In the genomic region with DNA sequence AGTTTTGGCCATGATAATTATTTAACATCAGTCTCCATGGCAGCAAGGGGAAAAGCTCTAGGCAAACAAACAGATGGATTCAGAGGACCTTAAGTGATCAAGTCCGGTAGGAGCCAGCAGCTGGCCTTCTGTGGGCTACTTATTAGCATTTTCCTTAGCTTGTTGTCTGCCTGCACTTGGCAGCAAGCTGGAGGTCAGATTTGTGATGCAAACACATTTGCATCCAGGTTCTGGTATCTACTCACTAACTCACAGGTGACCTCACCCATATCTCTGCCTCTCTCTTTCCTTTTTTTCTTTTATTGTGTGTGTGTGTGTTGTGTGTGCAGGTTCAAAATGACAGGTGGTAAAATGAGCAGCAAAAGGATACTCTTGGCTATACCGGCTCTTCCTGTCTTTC, we compare ENCODE assay signal across 8 cellular contexts. TPM values are rescaled to one million over a fixed set of nuclear protein-coding genes. Genes with fewer than 3 reads are reported as not detected.
DNase-seq lines count a peak whose midpoint lies in the region; ATAC-seq and TF ChIP-seq lines count a peak whose summit lies in the region.
"Had no signal": no experiment of that assay in that cellular context is flagged by ENCODE, and none has a peak within 500 bp of the region (broad histone marks: within the 10 kb centered on the region; RNA-seq: fewer than 3 reads in every experiment).

No MANE protein-coding gene starts in this region.

- no TSS peak for BruUV-seq in IMR-90 (replicated peaks; lab: Mats Ljungman, UMichigan)

- H2BK120ac ChIP-seq in IMR-90 (ENCODE audit: low read depth, low read length), result no peak overlapping the region

- H3K9ac ChIP-seq in IMR-90 (ENCODE audit: low read depth, low read length) (no peak overlapping the region), iPS-20b (ENCODE audit: low read depth, low read length) (peak overlapping the region; percentile 63; the same call in 1 of the 2 replicates)

- H4K8ac ChIP-seq in IMR-90 (ENCODE audit: low read depth in 2 of 2, low read length in 2 of 2), result no peak overlapping the region

- no peak for TF ChIP-seq POLR2A in IMR-90 (IDR thresholded peaks at IDR 0.05; ENCODE audit: low read depth, low read length)

- H3K27ac Mint-ChIP-seq in CD8-positive, alpha-beta T cell, result no peak overlapping the region

- no peak overlapping the region for H2BK5ac ChIP-seq in IMR-90 (ENCODE audit: low read depth, low read length, poor library complexity, severe bottlenecking)

- H3K4me3 ChIP-seq in IMR-90 (ENCODE audit: insufficient read depth, low read depth, low read length), result no peak overlapping the region
- H3K4me3 ChIP-seq in astrocyte of the cerebellum (ENCODE audit: low read depth, low read length), result no peak overlapping the region
- H3K4me3 ChIP-seq in iPS-20b (ENCODE audit: low read length), result peak overlapping the region; percentile 42; the same call in 1 of the 2 replicates
- no peak overlapping the region for H3K4me3 ChIP-seq in tibial artery
- H3K4me3 ChIP-seq in CD8-positive, alpha-beta T cell (ENCODE audit: low read depth, low read length), result no peak overlapping the region

- H2BK20ac ChIP-seq in IMR-90 (ENCODE audit: low read depth, low read length), result no peak overlapping the region

- no peak overlapping the region for H3K56ac ChIP-seq in IMR-90 (ENCODE audit: extremely low read depth, insufficient read depth, low read length)

- H3K27me3 ChIP-seq in IMR-90 (ENCODE audit: control insufficient read depth, insufficient read depth, low read length) (no peaks in the 10 kb centered on the region), iPS-20b (ENCODE audit: insufficient read depth, low read length) (no peaks in the 10 kb centered on the region), tibial artery (no peaks in the 10 kb centered on the region)
- H3K27me3 ChIP-seq in CD8-positive, alpha-beta T cell (ENCODE audit: insufficient read depth, low read length), result no peaks in the 10 kb centered on the region
- H3K27me3 ChIP-seq: dorsolateral prefrontal cortex had no signal

- no peak overlapping the region for H2BK15ac ChIP-seq in IMR-90 (ENCODE audit: low read depth, low read length)

- no peak for TF ChIP-seq CTCF in IMR-90 (conservative IDR thresholded peaks at IDR 0.05; ENCODE audit: low read depth, low read length)
- no peak for TF ChIP-seq CTCF in astrocyte of the cerebellum (IDR thresholded peaks at IDR 0.05; ENCODE audit: low read depth, low read length, missing control alignments)
- TF ChIP-seq CTCF in tibial artery (IDR thresholded peaks at IDR 0.05), result no peak
- no peak for TF ChIP-seq CTCF in CD8-positive, alpha-beta T cell (IDR thresholded peaks at IDR 0.05)

- H4K5ac ChIP-seq in IMR-90 (ENCODE audit: low read depth, low read length), result no peak overlapping the region

- no peak overlapping the region for H4K91ac ChIP-seq in IMR-90 (ENCODE audit: insufficient read depth, low read depth, low read length)

- peaks cover 7% of the 10 kb centered on the region; the same call in 1 of the 2 replicates for H4K20me1 ChIP-seq in IMR-90 (ENCODE audit: insufficient read depth, low read length)

- no peak for TF ChIP-seq RAD21 in IMR-90 (IDR thresholded peaks at IDR 0.05; ENCODE audit: low read length)

- H3K79me1 ChIP-seq in IMR-90 (ENCODE audit: low read depth in 1 of 2, low read length in 2 of 2), result peaks cover 14 to 31% of the 10 kb centered on the region in 2 experiments; a peak in 3 of 4 replicates

- H3K4me1 ChIP-seq in IMR-90 (ENCODE audit: control insufficient read depth, insufficient read depth, low read length) (peaks cover 4% of the 10 kb centered on the region; the same call in 1 of the 2 replicates), iPS-20b (ENCODE audit: insufficient read depth, low read length) (peaks cover 43% of the 10 kb centered on the region), tibial artery (peaks cover 0 to 15% (median 11%) of the 10 kb centered on the region in 4 donors)
- H3K4me1 ChIP-seq in CD8-positive, alpha-beta T cell (ENCODE audit: insufficient read depth, low read length), result no peaks in the 10 kb centered on the region

- no peak overlapping the region for H3K27ac ChIP-seq in IMR-90 (ENCODE audit: insufficient read depth, low read length)
- peak overlapping the region; percentile 38 for H3K27ac ChIP-seq in iPS-20b (ENCODE audit: low read length)
- H3K27ac ChIP-seq in tibial artery, result peak overlapping the region; percentile 55 to 62
- no peak overlapping the region for H3K27ac ChIP-seq in CD8-positive, alpha-beta T cell (ENCODE audit: low read depth, low read length)

- H3K9me3 ChIP-seq in IMR-90 (ENCODE audit: control insufficient read depth, insufficient read depth, low read length), result no peaks in the 10 kb centered on the region
- no peaks in the 10 kb centered on the region for H3K9me3 ChIP-seq in iPS-20b (ENCODE audit: insufficient read depth, low read depth, low read length)
- H3K9me3 ChIP-seq in tibial artery, result no peaks in the 10 kb centered on the region
- H3K9me3 ChIP-seq in CD8-positive, alpha-beta T cell (ENCODE audit: low read length), result no peaks in the 10 kb centered on the region

- no peak overlapping the region for H2AFZ ChIP-seq in IMR-90 (replicated peaks; ENCODE audit: low read length, poor library complexity)

- no peaks in the 10 kb centered on the region for H3K36me3 Mint-ChIP-seq in CD8-positive, alpha-beta T cell

- CTCF ChIA-PET in IMR-90 (lab: Yijun Ruan, JAX), result no interaction called here
- CTCF ChIA-PET in CD8-positive, alpha-beta T cell (lab: Charles Lee), result no interaction called here

- H3K4me2 ChIP-seq in IMR-90 (ENCODE audit: low read depth, low read length), result no peak overlapping the region

- DNase-seq in IMR-90 (peak; percentile 42), astrocyte of the cerebellum (ENCODE audit: low read depth) (peak; percentile 57), tibial artery (no peak), NCI-H146 (lab: John Stamatoyannopoulos, UW) (no peak)
- no peak for DNase-seq in CD8-positive, alpha-beta T cell
- DNase-seq in stimulated activated naive CD4-positive, alpha-beta T cell (lab: John Stamatoyannopoulos, UW), result no peak

- H3K27me3 Mint-ChIP-seq in CD8-positive, alpha-beta T cell (ENCODE audit: low read depth), result no peaks in the 10 kb centered on the region

- no peaks in the 10 kb centered on the region for H3K4me1 Mint-ChIP-seq in CD8-positive, alpha-beta T cell (ENCODE audit: low read depth)

- H3K18ac ChIP-seq in IMR-90 (ENCODE audit: low read depth, low read length), result no peak overlapping the region

- dilution Hi-C loops in IMR-90 (cut with HindIII; ENCODE audit: low sequenced_read_pairs, unreplicated experiment), result no loop called here

- no peak overlapping the region for H3K14ac ChIP-seq in IMR-90 (replicated peaks; ENCODE audit: low read depth, low read length)

- intact Hi-C loops in IMR-90 (cut with micrococcal nuclease), result no loop called here
- intact Hi-C loops in tibial artery (cut with DNase I; ENCODE audit: low total_unique reads), result no loop called here
- intact Hi-C loops in CD8-positive, alpha-beta T cell (cut with DNase I, micrococcal nuclease), result no loop called here

- H3K9me3 Mint-ChIP-seq in CD8-positive, alpha-beta T cell, result peaks cover 2% of the 10 kb centered on the region

- H2AK5ac ChIP-seq in IMR-90 (ENCODE audit: low read depth, low read length), result no peak overlapping the region

- peak; percentile 27; the same call in 1 of the 2 replicates for ATAC-seq in IMR-90 (ENCODE audit: low read depth)
- no peak for ATAC-seq in CD8-positive, alpha-beta T cell

- no peak overlapping the region for H3K4me3 Mint-ChIP-seq in CD8-positive, alpha-beta T cell

- POLR2A ChIA-PET in IMR-90 (lab: Charles Lee; ENCODE audit: unreplicated experiment), result no interaction called here
- POLR2A ChIA-PET in CD8-positive, alpha-beta T cell (lab: Charles Lee), result no interaction called here

- WGBS in IMR-90 (ENCODE audit: extremely low coverage in 2 of 2, insufficient read length in 1 of 2), 2 experiments, result no CpG with 5 or more reads among the region's 2 CpGs

- in situ Hi-C loops in IMR-90 (cut with MboI; ENCODE audit: low sequenced_read_pairs), result no loop called here
- in situ Hi-C loops in astrocyte of the cerebellum (cut with HindIII; ENCODE audit: low sequenced_read_pairs), result no loop called here

- no peak overlapping the region for H2AK9ac ChIP-seq in IMR-90 (replicated peaks; ENCODE audit: low read depth, low read length, poor library complexity)

- H3K36me3 ChIP-seq in IMR-90 (ENCODE audit: control insufficient read depth, insufficient read depth, low read length) (no peaks in the 10 kb centered on the region), iPS-20b (ENCODE audit: insufficient read depth, low read depth, low read length) (no peaks in the 10 kb centered on the region), tibial artery (no peaks in the 10 kb centered on the region)
- no peaks in the 10 kb centered on the region for H3K36me3 ChIP-seq in CD8-positive, alpha-beta T cell (ENCODE audit: insufficient read depth, low read length)

- no peak overlapping the region for H3K23ac ChIP-seq in IMR-90 (ENCODE audit: low read depth, low read length)

- peaks cover 9% of the 10 kb centered on the region; the same call in 1 of the 2 replicates for H3K9me1 ChIP-seq in IMR-90 (ENCODE audit: insufficient read depth, low read length)

- no peak overlapping the region for H3K4ac ChIP-seq in IMR-90 (ENCODE audit: low read depth, low read length)

TF ChIP-seq in IMR-90, 13 proteins besides CTCF, POLR2A, EP300 and RAD21 (continues in another document):
- TF ChIP-seq MAZ (IDR thresholded peaks at IDR 0.05; ENCODE audit: borderline replicate concordance, low read depth, low read length) (no peak), CEBPB (IDR thresholded peaks at IDR 0.05; ENCODE audit: low read depth, low read length) (no peak), SMC3 (IDR thresholded peaks at IDR 0.05; ENCODE audit: low read depth, low read length) (no peak), CHD1 (IDR thresholded peaks at IDR 0.05; ENCODE audit: low read depth, low read length) (no peak)
- TF ChIP-seq, protein P1, sequence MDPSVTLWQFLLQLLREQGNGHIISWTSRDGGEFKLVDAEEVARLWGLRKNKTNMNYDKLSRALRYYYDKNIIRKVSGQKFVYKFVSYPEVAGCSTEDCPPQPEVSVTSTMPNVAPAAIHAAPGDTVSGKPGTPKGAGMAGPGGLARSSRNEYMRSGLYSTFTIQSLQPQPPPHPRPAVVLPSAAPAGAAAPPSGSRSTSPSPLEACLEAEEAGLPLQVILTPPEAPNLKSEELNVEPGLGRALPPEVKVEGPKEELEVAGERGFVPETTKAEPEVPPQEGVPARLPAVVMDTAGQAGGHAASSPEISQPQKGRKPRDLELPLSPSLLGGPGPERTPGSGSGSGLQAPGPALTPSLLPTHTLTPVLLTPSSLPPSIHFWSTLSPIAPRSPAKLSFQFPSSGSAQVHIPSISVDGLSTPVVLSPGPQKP (IDR thresholded peaks at IDR 0.05; ENCODE audit: borderline replicate concordance, low read depth, low read length), result no peak

RNA-seq across cellular contexts. Expression of a gene that starts 32.3 kb away (rescaled TPM):
- total RNA-seq in IMR-90 (2012; rRNA removed), result 7.3 and 8.9 TPM in 2 replicates
- 2.8 and 2.9 TPM in 2 replicates for polyA plus RNA-seq in IMR-90 (2012; rRNA removed)
- 0.87 and 1.3 TPM in 2 replicates for polyA plus RNA-seq in IMR-90 (2012; cell fraction: cytosol; rRNA removed)
- 1.2 and 6.8 TPM in 2 replicates for polyA plus RNA-seq in IMR-90 (2012; cell fraction: nucleus; rRNA removed; ENCODE audit: low replicate concordance)
- total RNA-seq in CD8-positive, alpha-beta T cell, result under 1 TPM; 0.06 to 0.38 TPM

Comparison
In these comparisons a context has a peak if more than half of its experiments do, and no peak if none do; other contexts are left out.
1. DNase-seq: peak in IMR-90 (single experiment) and astrocyte of the cerebellum (single experiment); none in tibial artery (0 of 2), CD8-positive, alpha-beta T cell (0 of 7), stimulated activated naive CD4-positive, alpha-beta T cell (0 of 6) and NCI-H146 (single experiment).
2. H3K27ac ChIP-seq: peak in iPS-20b (single experiment) and tibial artery (2 of 2); none in IMR-90 (single experiment) and CD8-positive, alpha-beta T cell (single experiment).